In the genomic region with DNA sequence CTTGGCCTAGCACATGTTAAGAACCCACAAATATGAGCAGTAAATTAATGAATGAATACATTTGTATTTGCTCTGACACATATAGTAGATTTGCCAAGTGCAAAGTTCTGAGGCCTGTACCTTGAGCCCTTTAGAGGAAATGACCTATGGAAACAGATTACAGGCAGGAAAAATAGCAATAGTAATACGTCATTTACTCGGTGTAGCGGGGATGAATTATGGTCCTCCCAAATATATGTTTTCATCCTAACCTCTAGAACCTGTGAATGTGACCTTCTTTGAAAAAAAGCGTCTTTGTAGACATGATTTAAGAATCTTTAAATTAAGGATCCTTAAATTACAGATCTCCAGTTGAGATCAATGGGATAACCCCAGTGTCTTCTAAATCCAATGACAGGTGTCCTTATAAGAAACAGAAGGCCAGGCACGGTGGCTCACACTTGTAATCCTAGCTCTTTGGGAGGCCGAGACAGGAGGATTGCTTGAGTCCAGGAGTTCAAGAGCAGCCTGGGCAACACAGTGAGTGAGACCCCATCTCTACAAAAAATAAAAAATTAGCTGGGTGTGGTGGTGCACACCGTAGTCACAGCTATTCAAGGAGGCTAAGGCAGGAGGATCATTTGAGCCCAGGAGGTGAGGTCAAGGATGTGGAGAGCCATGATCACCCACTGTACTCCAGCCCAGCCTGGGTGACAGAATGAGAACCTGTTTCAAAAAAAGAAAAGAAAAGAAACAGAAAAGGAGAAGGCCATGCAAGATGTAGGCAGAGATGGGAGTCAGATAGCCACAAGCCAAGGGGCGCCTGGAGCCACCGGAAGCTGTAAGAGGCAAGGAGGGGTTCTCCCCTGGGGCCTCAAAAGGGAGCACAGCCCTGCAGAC, we compare ENCODE assay signal across 1 cellular context.
TF ChIP-seq lines count a peak whose summit lies in the region.

No MANE protein-coding gene starts in this region.

TF ChIP-seq in HepG2, 621 proteins besides CTCF, POLR2A, EP300 and RAD21 (continues in another document):
- TF ChIP-seq NCOA2 (CRISPR knock-in tag; IDR thresholded peaks at IDR 0.05) (peak; percentile 70), RARA (CRISPR knock-in tag; IDR thresholded peaks at IDR 0.05) (peak; percentile 26; the same call in 1 of the 2 replicates), NFKB2 (CRISPR knock-in tag; IDR thresholded peaks at IDR 0.05; ENCODE audit: borderline replicate concordance) (peak; percentile 34; the same call in 1 of the 2 replicates), PRDM15 (CRISPR knock-in tag; IDR thresholded peaks at IDR 0.05) (0 out of 2 replicates have a peak, but pooled peaks have one; percentile 46), SNAI1 (CRISPR knock-in tag; IDR thresholded peaks at IDR 0.05; ENCODE audit: borderline replicate concordance) (no peak), NCOR1 (IDR thresholded peaks at IDR 0.05; ENCODE audit: borderline replicate concordance, low read length) (peak; percentile 84; the same call in 1 of the 2 replicates), SNRNP70 (IDR thresholded peaks at IDR 0.05; ENCODE audit: low read depth, low read length) (no peak), ELF3 (CRISPR knock-in tag; IDR thresholded peaks at IDR 0.05) (peak; percentile 88), ELK4 (CRISPR knock-in tag; IDR thresholded peaks at IDR 0.05; ENCODE audit: borderline replicate concordance) (no peak), MED13 (CRISPR knock-in tag; IDR thresholded peaks at IDR 0.05) (no peak), ZBTB10 (CRISPR knock-in tag; IDR thresholded peaks at IDR 0.05; ENCODE audit: borderline replicate concordance) (no peak; the same call in 1 of the 2 replicates), THAP11 (CRISPR knock-in tag; IDR thresholded peaks at IDR 0.05) (peak; percentile 10; the same call in 1 of the 2 replicates), FOXA3 (CRISPR knock-in tag; IDR thresholded peaks at IDR 0.05) (peak; percentile 65), FOXA1 (IDR thresholded peaks at IDR 0.05) (no peak), FOXA1 (CRISPR knock-in tag; IDR thresholded peaks at IDR 0.05) (0 out of 2 replicates have a peak, but pooled peaks have one; percentile 42), POLR2G (IDR thresholded peaks at IDR 0.05; ENCODE audit: low read depth, low read length) (peak; percentile 51), ZNF383 (CRISPR knock-in tag; IDR thresholded peaks at IDR 0.05; ENCODE audit: borderline replicate concordance) (0 out of 2 replicates have a peak, but pooled peaks have one; percentile 3), ZUFSP (CRISPR knock-in tag; IDR thresholded peaks at IDR 0.05; ENCODE audit: borderline replicate concordance) (no peak), ZNF766 (CRISPR knock-in tag; IDR thresholded peaks at IDR 0.05; ENCODE audit: borderline replicate concordance) (no peak), ZNF460 (CRISPR knock-in tag; IDR thresholded peaks at IDR 0.05; ENCODE audit: borderline replicate concordance) (peak; percentile 48), ZNF780A (CRISPR knock-in tag; IDR thresholded peaks at IDR 0.05) (0 out of 2 replicates have a peak, but pooled peaks have one; percentile 0), ZNF703 (CRISPR knock-in tag; IDR thresholded peaks at IDR 0.05; ENCODE audit: borderline replicate concordance) (0 out of 2 replicates have a peak, but pooled peaks have one; percentile 47), SMARCC2 (IDR thresholded peaks at IDR 0.05) (0 out of 2 replicates have a peak, but pooled peaks have one; percentile 47), ETV5 (CRISPR knock-in tag; IDR thresholded peaks at IDR 0.05; ENCODE audit: borderline replicate concordance) (peak; percentile 72), ELF1 (CRISPR knock-in tag; IDR thresholded peaks at IDR 0.05) (peak; percentile 8; the same call in 1 of the 2 replicates), PPARG (CRISPR knock-in tag; conservative IDR thresholded peaks at IDR 0.05) (peak; percentile 73; the same call in 1 of the 2 replicates), AFF4 (CRISPR knock-in tag; IDR thresholded peaks at IDR 0.05) (no peak), ZNF329 (CRISPR knock-in tag; IDR thresholded peaks at IDR 0.05; ENCODE audit: low read depth) (0 out of 2 replicates have a peak, but pooled peaks have one; percentile 27), CBX2 (IDR thresholded peaks at IDR 0.05; ENCODE audit: low read depth, low read length) (no peak), CBX2 (CRISPR knock-in tag; IDR thresholded peaks at IDR 0.05; ENCODE audit: low read depth) (no peak; the same call in 1 of the 2 replicates), ASH2L (IDR thresholded peaks at IDR 0.05; ENCODE audit: insufficient read length, low read depth, low read length) (peak; percentile 24), ZSCAN29 (CRISPR knock-in tag; conservative IDR thresholded peaks at IDR 0.05) (peak; percentile 11; the same call in 1 of the 2 replicates), AKAP8 (CRISPR knock-in tag; IDR thresholded peaks at IDR 0.05) (no peak), ZNF792 (CRISPR knock-in tag; IDR thresholded peaks at IDR 0.05) (no peak), SP2 (CRISPR knock-in tag; IDR thresholded peaks at IDR 0.05) (0 out of 2 replicates have a peak, but pooled peaks have one; percentile 9), YEATS2 (CRISPR knock-in tag; IDR thresholded peaks at IDR 0.05; ENCODE audit: borderline replicate concordance) (no peak; the same call in 1 of the 2 replicates), PTBP1 (IDR thresholded peaks at IDR 0.05; ENCODE audit: low read depth, low read length, poor library complexity, severe bottlenecking) (no peak), ZNF547 (CRISPR knock-in tag; IDR thresholded peaks at IDR 0.05) (no peak), SIX4 (CRISPR knock-in tag; IDR thresholded peaks at IDR 0.05) (0 out of 2 replicates have a peak, but pooled peaks have one; percentile 30)
- TF ChIP-seq, protein P1, sequence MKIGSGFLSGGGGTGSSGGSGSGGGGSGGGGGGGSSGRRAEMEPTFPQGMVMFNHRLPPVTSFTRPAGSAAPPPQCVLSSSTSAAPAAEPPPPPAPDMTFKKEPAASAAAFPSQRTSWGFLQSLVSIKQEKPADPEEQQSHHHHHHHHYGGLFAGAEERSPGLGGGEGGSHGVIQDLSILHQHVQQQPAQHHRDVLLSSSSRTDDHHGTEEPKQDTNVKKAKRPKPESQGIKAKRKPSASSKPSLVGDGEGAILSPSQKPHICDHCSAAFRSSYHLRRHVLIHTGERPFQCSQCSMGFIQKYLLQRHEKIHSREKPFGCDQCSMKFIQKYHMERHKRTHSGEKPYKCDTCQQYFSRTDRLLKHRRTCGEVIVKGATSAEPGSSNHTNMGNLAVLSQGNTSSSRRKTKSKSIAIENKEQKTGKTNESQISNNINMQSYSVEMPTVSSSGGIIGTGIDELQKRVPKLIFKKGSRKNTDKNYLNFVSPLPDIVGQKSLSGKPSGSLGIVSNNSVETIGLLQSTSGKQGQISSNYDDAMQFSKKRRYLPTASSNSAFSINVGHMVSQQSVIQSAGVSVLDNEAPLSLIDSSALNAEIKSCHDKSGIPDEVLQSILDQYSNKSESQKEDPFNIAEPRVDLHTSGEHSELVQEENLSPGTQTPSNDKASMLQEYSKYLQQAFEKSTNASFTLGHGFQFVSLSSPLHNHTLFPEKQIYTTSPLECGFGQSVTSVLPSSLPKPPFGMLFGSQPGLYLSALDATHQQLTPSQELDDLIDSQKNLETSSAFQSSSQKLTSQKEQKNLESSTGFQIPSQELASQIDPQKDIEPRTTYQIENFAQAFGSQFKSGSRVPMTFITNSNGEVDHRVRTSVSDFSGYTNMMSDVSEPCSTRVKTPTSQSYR (CRISPR knock-in tag; IDR thresholded peaks at IDR 0.05; ENCODE audit: borderline replicate concordance), result peak; percentile 19; the same call in 1 of the 2 replicates
- TF ChIP-seq, protein P2, sequence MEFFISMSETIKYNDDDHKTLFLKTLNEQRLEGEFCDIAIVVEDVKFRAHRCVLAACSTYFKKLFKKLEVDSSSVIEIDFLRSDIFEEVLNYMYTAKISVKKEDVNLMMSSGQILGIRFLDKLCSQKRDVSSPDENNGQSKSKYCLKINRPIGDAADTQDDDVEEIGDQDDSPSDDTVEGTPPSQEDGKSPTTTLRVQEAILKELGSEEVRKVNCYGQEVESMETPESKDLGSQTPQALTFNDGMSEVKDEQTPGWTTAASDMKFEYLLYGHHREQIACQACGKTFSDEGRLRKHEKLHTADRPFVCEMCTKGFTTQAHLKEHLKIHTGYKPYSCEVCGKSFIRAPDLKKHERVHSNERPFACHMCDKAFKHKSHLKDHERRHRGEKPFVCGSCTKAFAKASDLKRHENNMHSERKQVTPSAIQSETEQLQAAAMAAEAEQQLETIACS (CRISPR knock-in tag; IDR thresholded peaks at IDR 0.05), result no peak
